ENCODE assay signal across 17 cellular contexts in genomic region chr3:14623569-14624051, GRCh38. TPM values are rescaled to one million over a fixed set of nuclear protein-coding genes. Genes with fewer than 3 reads are reported as not detected.
DNase-seq lines count a peak whose midpoint lies in the region; ATAC-seq and TF ChIP-seq lines count a peak whose summit lies in the region.
"Had no signal": no experiment of that assay in that cellular context is flagged by ENCODE, and none has a peak within 500 bp of the region (broad histone marks: within the 10 kb centered on the region; RNA-seq: fewer than 3 reads in every experiment).

No MANE protein-coding gene starts in this region.

- TF ChIP-seq CTCF in LNCaP clone FGC (IDR thresholded peaks at IDR 0.05; ENCODE audit: control insufficient read depth, extremely low read depth, insufficient read depth) (no peak), VCaP (conservative IDR thresholded peaks at IDR 0.05) (no peak)

- ATAC-seq in left lobe of liver (peak; percentile 60), GM21737 (IDR thresholded peaks at IDR 0.05; ENCODE audit: unreplicated experiment) (no peak), HG03175 (IDR thresholded peaks at IDR 0.05; ENCODE audit: unreplicated experiment) (no peak)
- ATAC-seq: HCT116 had no signal

- no peak overlapping the region for H3K4me3 ChIP-seq in LNCaP clone FGC (ENCODE audit: low read depth, low read length)
- H3K4me3 ChIP-seq: SJCRH30 had no signal

- H3K27ac ChIP-seq in VCaP = peak overlapping the region; percentile 86
- H3K27ac ChIP-seq: SJCRH30 had no signal

- DNase-seq in Ammon's horn (ENCODE audit: low spot score) = peak; percentile 30
- DNase-seq in LNCaP clone FGC (ENCODE audit: low read depth) = peak; percentile 95
- no peak for DNase-seq in left lobe of liver (ENCODE audit: low spot score)
- no peak for DNase-seq in GF-D8 (lab: John Stamatoyannopoulos, UW)
- DNase-seq in activated effector memory CD4-positive, alpha-beta T cell treated with anti-CD3 and anti-CD28 coated beads, Interleukin-2, amount 50 U/mL, for 16 hours = no peak
- DNase-seq: DMS153, KBM-7, NCI-H1048, NCI-H146, NCI-H226, SJCRH30 had no signal

RNA-seq across cellular contexts. Expression of gene CCDC174, which starts 28.0 kb away (rescaled TPM):
- total RNA-seq in left lobe of liver = 6.4 TPM

RNA-seq across cellular contexts. Expression of gene C3orf20, which starts 51.3 kb away (rescaled TPM):
- total RNA-seq in left lobe of liver = 0.13 TPM
- total RNA-seq: M059J, RPMI7951, SJCRH30 had no signal

Comparison
In these comparisons a context has a peak if more than half of its experiments do, and no peak if none do; other contexts are left out.
1. DNase-seq: peak in Ammon's horn (single experiment) and LNCaP clone FGC (single experiment); none in left lobe of liver (single experiment), GF-D8 (single experiment) and activated effector memory CD4-positive, alpha-beta T cell treated with anti-CD3 and anti-CD28 coated beads, Interleukin-2, amount 50 U/mL, for 16 hours (single experiment).